Comparison of ENCODE assay signal across 6 cellular contexts in genomic region chr1:155893389-155894142, GRCh38. TPM values are rescaled to one million over a fixed set of nuclear protein-coding genes. Genes with fewer than 3 reads are reported as not detected.
DNase-seq lines count a peak whose midpoint lies in the region; ATAC-seq and TF ChIP-seq lines count a peak whose summit lies in the region.

No MANE protein-coding gene starts in this region.

- H3K4me2 ChIP-seq in OCI-LY7 (ENCODE audit: low read length) = peak overlapping the region; percentile 19; the same call in 1 of the 2 replicates

- no peaks in the 10 kb centered on the region for H3K27me3 ChIP-seq in gastrocnemius medialis

- intact Hi-C loops in OCI-LY7 (cut with micrococcal nuclease; ENCODE audit: unreplicated experiment) (no loop called here), gastrocnemius medialis (cut with DNase I; ENCODE audit: low total_unique reads) (no loop called here)

- no peaks in the 10 kb centered on the region for H4K20me1 ChIP-seq in OCI-LY7 (ENCODE audit: insufficient read depth, low read length)

- TF ChIP-seq CTCF in OCI-LY7 (conservative IDR thresholded peaks at IDR 0.05; ENCODE audit: low read length) (no peak), gastrocnemius medialis (IDR thresholded peaks at IDR 0.05 in 4 of 5, conservative IDR thresholded peaks at IDR 0.05 in 1 of 5) (no peak)

- H3K27ac ChIP-seq in OCI-LY7 (ENCODE audit: low read depth, low read length, poor library complexity, severe bottlenecking) (peak overlapping the region; percentile 41), gastrocnemius medialis (peak overlapping the region; percentile 68 to 78 (median 74))

- no peak for TF ChIP-seq POLR2A in gastrocnemius medialis (IDR thresholded peaks at IDR 0.05)

- no peaks in the 10 kb centered on the region for H3K9me2 ChIP-seq in OCI-LY7 (ENCODE audit: insufficient read depth, low read length)

- in situ Hi-C loops in gastrocnemius medialis (cut with MboI; ENCODE audit: low sequenced_read_pairs in 4 of 4) = no loop called here

- POLR2A ChIA-PET in OCI-LY7 (lab: Charles Lee) = interaction anchor here (0.9 to 3.8 kb wide), 3 partner anchors 10 to 29 kb away, joined by 3 to 17 read pairs (median 3); no protein-coding TSS in a partner anchor

- CTCF ChIA-PET in OCI-LY7 (lab: Charles Lee; ENCODE audit: unreplicated experiment) = no interaction called here

- H3K4me1 ChIP-seq in OCI-LY7 (ENCODE audit: insufficient read depth, low read length, poor library complexity, severe bottlenecking) = peaks cover 28% of the 10 kb centered on the region
- H3K4me1 ChIP-seq in gastrocnemius medialis = peaks cover 6 to 9% of the 10 kb centered on the region in 2 donors

- no peak overlapping the region for H2AFZ ChIP-seq in OCI-LY7 (ENCODE audit: low read length)

- H3K36me3 ChIP-seq in OCI-LY7 (ENCODE audit: insufficient read depth, low read length) = peaks cover 45% of the 10 kb centered on the region
- H3K36me3 ChIP-seq in gastrocnemius medialis = peaks cover 0 to 16% of the 10 kb centered on the region in 2 donors

- H3K79me2 ChIP-seq in OCI-LY7 (ENCODE audit: insufficient read depth, low read depth, low read length) = no peaks in the 10 kb centered on the region; the same call in 1 of the 2 replicates

- peak; percentile 33 for DNase-seq in OCI-LY7 (ENCODE audit: low spot score)
- peak; percentile 96 for DNase-seq in dermis blood vessel endothelial cell
- no peak for DNase-seq in gastrocnemius medialis
- DNase-seq in NCI-H748 (lab: John Stamatoyannopoulos, UW; ENCODE audit: unreplicated experiment) = no peak
- DNase-seq in NCI-H2227 treated with DMSO at 0.1 percent for 48 hours (lab: John Stamatoyannopoulos, UW) = no peak

- H3K4me3 ChIP-seq in OCI-LY7 (ENCODE audit: low read depth, low read length, poor library complexity, severe bottlenecking) (no peak overlapping the region), gastrocnemius medialis (peak overlapping the region in 1 of 4 donors; percentile 9)

- BruUV-seq in OCI-LY7 (replicated peaks; lab: Mats Ljungman, UMichigan) = TSS peak; percentile 17

- peak; percentile 73 to 86 for ATAC-seq in gastrocnemius medialis
- no peak for ATAC-seq in GM21528 (IDR thresholded peaks at IDR 0.05; ENCODE audit: low FRiP score, unreplicated experiment)

- H3K9me3 ChIP-seq in OCI-LY7 (ENCODE audit: low read length) (no peaks in the 10 kb centered on the region), gastrocnemius medialis (no peaks in the 10 kb centered on the region)

RNA-seq across cellular contexts. Expression of gene RIT1, which starts 17.6 kb away (rescaled TPM):
- 15.9 and 17.2 TPM in 2 replicates for total RNA-seq in OCI-LY7 (2014; rRNA removed; shearing (Covaris generic))
- 20.8 and 21.0 TPM in 2 replicates for total RNA-seq in OCI-LY7 (2022)
- 59.4 and 60.6 TPM in 2 replicates for total RNA-seq in dermis blood vessel endothelial cell
- total RNA-seq in gastrocnemius medialis = 10 to 100 TPM in 3 of 4 donors, 1 to 10 TPM in 1; 9.6 to 16.8 (median 15.2) TPM

RNA-seq across cellular contexts. Expression of gene SYT11, which starts 34.2 kb away (rescaled TPM):
- total RNA-seq in OCI-LY7 (2014; rRNA removed; shearing (Covaris generic)) = 41.6 and 41.8 TPM in 2 replicates
- total RNA-seq in OCI-LY7 (2022) = 56.8 and 60.8 TPM in 2 replicates
- 35.9 and 41.0 TPM in 2 replicates for total RNA-seq in dermis blood vessel endothelial cell
- total RNA-seq in gastrocnemius medialis = 1 to 10 TPM; 2.4 to 5.3 (median 3.1) TPM

RNA-seq across cellular contexts. Expression of gene GON4L, which starts 36.6 kb away (rescaled TPM):
- total RNA-seq in OCI-LY7 (2014; rRNA removed; shearing (Covaris generic)) = 44.9 and 46.0 TPM in 2 replicates
- total RNA-seq in OCI-LY7 (2022) (78.0 and 80.0 TPM in 2 replicates), dermis blood vessel endothelial cell (31.8 and 34.3 TPM in 2 replicates), gastrocnemius medialis (10 to 100 TPM; 17.2 to 36.1 (median 19.9) TPM)

RNA-seq across cellular contexts. Expression of gene KHDC4, which starts 40.6 kb away (rescaled TPM):
- 84.6 and 88.9 TPM in 2 replicates for total RNA-seq in OCI-LY7 (2014; rRNA removed; shearing (Covaris generic))
- total RNA-seq in OCI-LY7 (2022) = 121 and 127 TPM in 2 replicates
- total RNA-seq in dermis blood vessel endothelial cell = 25.7 and 32.8 TPM in 2 replicates
- total RNA-seq in gastrocnemius medialis = 10 to 100 TPM; 18.2 to 46.3 (median 26.3) TPM

RNA-seq across cellular contexts. Expression of gene RXFP4, which starts 47.9 kb away (rescaled TPM):
- 3.0 TPM in 1 of 2 replicates, not detected in the other for total RNA-seq in OCI-LY7 (2014; rRNA removed; shearing (Covaris generic))
- total RNA-seq in OCI-LY7 (2022) (0.34 TPM in 1 of 2 replicates, not detected in the other), dermis blood vessel endothelial cell (0.19 TPM in 1 of 2 replicates, not detected in the other), gastrocnemius medialis (not detected)

Comparison
In these comparisons a context has a peak if more than half of its experiments do, and no peak if none do; other contexts are left out.
1. DNase-seq: peak in OCI-LY7 (single experiment) and dermis blood vessel endothelial cell (single experiment); none in gastrocnemius medialis (0 of 2), NCI-H748 (single experiment) and NCI-H2227 treated with DMSO at 0.1 percent for 48 hours (single experiment).